ENCODE assay signal across 21 cellular contexts in genomic region chr10:18795549-18795948, GRCh38.
"Had no signal": no experiment of that assay in that cellular context is flagged by ENCODE, and none has a peak within 500 bp of the region (broad histone marks: within the 10 kb centered on the region; RNA-seq: fewer than 3 reads in every experiment).

No MANE protein-coding gene starts in this region.

- FAIRE-seq: pancreas had no signal

- ATAC-seq: natural killer cell; pancreas; right cardiac atrium; sciatic nerve; stimulated activated memory B cell treated with anti-CD40 and anti-IgM and Interleukin-4, amounts not matched to agents 10 μg/mL and 1 μg/mL and 100 μg/mL, for 72 hours; stimulated activated naive CD8-positive, alpha-beta T cell treated with anti-CD3 and anti-CD28 coated beads, Interleukin-15, amount 100 ng/mL, for 72 hours had no signal

- H3K27me3 ChIP-seq: hepatocyte, neural progenitor cell, pancreas, tibial nerve, vagina had no signal

- H3K27ac ChIP-seq: hepatocyte, left ventricle myocardium inferior, neural progenitor cell, pancreas, prostate gland, skin epidermis, tibial nerve, vagina had no signal

- H3K4me3 ChIP-seq: hepatocyte, left ventricle myocardium inferior, lung, neural progenitor cell, pancreas, prostate gland, skin epidermis, tibial nerve, vagina had no signal

- DNase-seq: islet precursor cell; left ventricle myocardium inferior; mesendoderm; naive B cell; natural killer cell; retina; stimulated activated CD4-positive, alpha-beta T cell treated with anti-CD3 and anti-CD28 coated beads, Interleukin-4, amount 100 ng/mL, for 24 hours; stimulated activated naive CD4-positive, alpha-beta T cell treated with Interleukin-2 at 50 U/mL for 16 hours; stimulated activated naive CD8-positive, alpha-beta T cell treated with anti-CD3 and anti-CD28 coated beads, Interleukin-15, amount 100 ng/mL, for 72 hours; substantia nigra had no signal

- H3K4me1 ChIP-seq: left ventricle myocardium inferior, neural progenitor cell, pancreas, prostate gland, vagina had no signal

- H3K9me3 ChIP-seq: pancreas, prostate gland, tibial nerve, vagina had no signal

- H3K36me3 ChIP-seq: left ventricle myocardium inferior, neural progenitor cell, pancreas, prostate gland, tibial nerve, vagina had no signal
